1 cellular context compared by ENCODE assay signal in the genomic region with DNA sequence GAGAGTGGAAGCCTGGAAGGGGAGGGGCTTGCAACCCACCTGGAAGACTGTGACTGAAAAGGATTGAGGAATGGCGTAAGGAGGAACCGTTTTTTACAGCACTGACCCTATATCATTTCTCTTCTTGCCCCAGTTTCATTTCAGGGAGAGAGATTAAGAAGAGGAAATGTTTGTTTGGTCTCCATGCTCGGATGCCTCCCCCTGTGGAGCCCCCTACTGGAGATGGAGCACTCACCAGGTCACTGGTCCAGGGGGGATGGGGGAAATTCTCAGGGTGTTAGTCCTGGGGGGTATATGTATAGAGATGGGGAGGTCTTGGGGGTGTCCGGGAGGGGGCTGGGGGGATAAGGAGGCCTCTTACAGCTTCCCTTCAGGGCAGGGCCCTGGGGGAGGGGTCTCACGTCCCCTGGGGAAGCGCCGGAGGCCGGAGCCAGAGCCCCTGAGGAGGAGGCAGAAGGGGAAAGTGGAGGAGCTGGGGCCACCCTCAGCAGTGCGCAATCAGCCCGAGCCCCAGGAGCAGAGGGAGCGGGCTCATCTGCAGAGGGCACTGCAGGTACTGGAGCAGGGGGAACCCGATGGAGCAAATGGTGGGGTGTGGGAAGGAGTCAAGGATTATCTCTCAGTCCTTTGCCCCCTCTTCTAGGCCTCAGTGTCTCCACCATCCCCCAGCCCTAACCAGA.
TF ChIP-seq lines count a peak whose summit lies in the region.

No MANE protein-coding gene starts in this region.

TF ChIP-seq in GM12878, 131 proteins besides CTCF, POLR2A, EP300 and RAD21 (continued from another document):
- TF ChIP-seq MXI1 (IDR thresholded peaks at IDR 0.05; ENCODE audit: low read depth, low read length), result no peak
- TF ChIP-seq TCF7 (IDR thresholded peaks at IDR 0.05; ENCODE audit: borderline replicate concordance), result no peak
- no peak for TF ChIP-seq ZNF24 (IDR thresholded peaks at IDR 0.05)
- no peak for TF ChIP-seq SRF (IDR thresholded peaks at IDR 0.05; ENCODE audit: low read depth in 2 of 2, low read length in 2 of 2)
- no peak for TF ChIP-seq CHD2 (IDR thresholded peaks at IDR 0.05; ENCODE audit: borderline replicate concordance, low read depth, low read length)
- TF ChIP-seq ZNF217 (IDR thresholded peaks at IDR 0.05), result no peak
